ENCODE assay signal across 10 cellular contexts in genomic region chr6:25302677-25303128, GRCh38. TPM values are rescaled to one million over a fixed set of nuclear protein-coding genes. Genes with fewer than 3 reads are reported as not detected.
DNase-seq lines count a peak whose midpoint lies in the region; ATAC-seq, FAIRE-seq and TF ChIP-seq lines count a peak whose summit lies in the region.
"Had no signal": no experiment of that assay in that cellular context is flagged by ENCODE, and none has a peak within 500 bp of the region (broad histone marks: within the 10 kb centered on the region; RNA-seq: fewer than 3 reads in every experiment).

No MANE protein-coding gene starts in this region.

- no peak overlapping the region for H3K27ac Mint-ChIP-seq in endodermal cell
- no peak overlapping the region for H3K27ac Mint-ChIP-seq in activated CD4-positive, alpha-beta memory T cell treated with anti-CD3 and anti-CD28 coated beads, Interleukin-2, amount 10 ng/mL, durations not matched to agents 7 days and 5 days
- H3K27ac Mint-ChIP-seq: activated naive CD8-positive, alpha-beta T cell; CD8-positive, alpha-beta T cell had no signal

- peaks cover 9% of the 10 kb centered on the region for H3K36me3 Mint-ChIP-seq in endodermal cell (ENCODE audit: low read depth)
- no peaks in the 10 kb centered on the region for H3K36me3 Mint-ChIP-seq in activated CD4-positive, alpha-beta memory T cell treated with anti-CD3 and anti-CD28 coated beads, Interleukin-2, amount 10 ng/mL, durations not matched to agents 7 days and 5 days (ENCODE audit: low read depth)
- H3K36me3 Mint-ChIP-seq: activated naive CD8-positive, alpha-beta T cell; CD8-positive, alpha-beta T cell had no signal

- peaks cover 39% of the 10 kb centered on the region for H3K4me1 Mint-ChIP-seq in endodermal cell
- no peaks in the 10 kb centered on the region for H3K4me1 Mint-ChIP-seq in activated CD4-positive, alpha-beta memory T cell treated with anti-CD3 and anti-CD28 coated beads, Interleukin-2, amount 10 ng/mL, durations not matched to agents 7 days and 5 days

- TF ChIP-seq CTCF in A549 (IDR thresholded peaks at IDR 0.05) = no peak
- TF ChIP-seq CTCF in endodermal cell (conservative IDR thresholded peaks at IDR 0.05) = no peak

- no peak for TF ChIP-seq EP300 in A549 (IDR thresholded peaks at IDR 0.05)

- CTCF ChIA-PET in A549 (lab: Yijun Ruan, JAX) = interaction anchor here (0.9 kb wide), 1 partner anchor 17 kb away, joined by 4 read pairs; no protein-coding TSS in a partner anchor
- CTCF ChIA-PET in activated CD4-positive, alpha-beta memory T cell treated with anti-CD3 and anti-CD28 coated beads, Interleukin-2, amount 10 ng/mL, durations not matched to agents 7 days and 5 days (lab: Charles Lee) = no interaction called here

- H3K4me1 ChIP-seq in A549 (peaks cover 42% of the 10 kb centered on the region), endodermal cell (ENCODE audit: control insufficient read depth, insufficient read depth, low read length) (no peaks in the 10 kb centered on the region)

- no peaks in the 10 kb centered on the region for H3K36me3 ChIP-seq in endodermal cell (ENCODE audit: control insufficient read depth, insufficient read depth, low read length)

- TF ChIP-seq POLR2A in A549 (IDR thresholded peaks at IDR 0.05; ENCODE audit: low read length) = no peak

- 32% methylated on average over 6 of the region's 6 CpGs for WGBS in A549 (ENCODE audit: missing lambda C conversion rate)
- 83 to 90% methylated on average over 4 to 6 of the region's 6 CpGs for WGBS in endodermal cell (ENCODE audit: insufficient coverage in 1 of 2, insufficient read length in 1 of 2), 2 experiments

- ATAC-seq in A549 = peak; percentile 84 to 93
- ATAC-seq: CD8-positive, alpha-beta T cell had no signal

- DNase-seq in A549 (ENCODE audit: low read depth in 1 of 2, low spot score in 1 of 2) (peak; percentile 8 to 57), HS-5 (ENCODE audit: low read depth) (peak; percentile 32), T1000 (lab: John Stamatoyannopoulos, UW) (peak; percentile 44), GDM1 (lab: John Stamatoyannopoulos, UW) (no peak), endodermal cell (no peak), occipital lobe (lab: John Stamatoyannopoulos, UW) (no peak)
- DNase-seq in activated CD4-positive, alpha-beta memory T cell treated with anti-CD3 and anti-CD28 coated beads, Interleukin-2, amount 10 ng/mL, durations not matched to agents 7 days and 5 days = no peak
- DNase-seq: CD8-positive, alpha-beta T cell had no signal

- H3K9ac ChIP-seq in endodermal cell (ENCODE audit: extremely low read depth, low read length, poor library complexity, severe bottlenecking) = no peak overlapping the region

- TF ChIP-seq RAD21 in A549 (conservative IDR thresholded peaks at IDR 0.05 in 1 of 2, IDR thresholded peaks at IDR 0.05 in 1 of 2) = no peak

- H3K9me3 ChIP-seq in A549 = no peaks in the 10 kb centered on the region
- peaks cover 6% of the 10 kb centered on the region for H3K9me3 ChIP-seq in endodermal cell (ENCODE audit: control insufficient read depth, low read length)

- no peaks in the 10 kb centered on the region for H3K27me3 Mint-ChIP-seq in endodermal cell (ENCODE audit: insufficient read depth)
- peaks cover 5% of the 10 kb centered on the region for H3K27me3 Mint-ChIP-seq in activated CD4-positive, alpha-beta memory T cell treated with anti-CD3 and anti-CD28 coated beads, Interleukin-2, amount 10 ng/mL, durations not matched to agents 7 days and 5 days
- H3K27me3 Mint-ChIP-seq: activated naive CD8-positive, alpha-beta T cell had no signal

- no peaks in the 10 kb centered on the region for H3K27me3 ChIP-seq in endodermal cell (ENCODE audit: control insufficient read depth, insufficient read depth, low read length, poor library complexity, severe bottlenecking)

- POLR2A ChIA-PET in A549 (lab: Yijun Ruan, JAX) = interaction anchor here (0.9 to 1.3 kb wide), 2 partner anchors 9 to 23 kb away, joined by 3 read pairs; no protein-coding TSS in a partner anchor
- POLR2A ChIA-PET in activated CD4-positive, alpha-beta memory T cell treated with anti-CD3 and anti-CD28 coated beads, Interleukin-2, amount 10 ng/mL, durations not matched to agents 7 days and 5 days (lab: Charles Lee) = no interaction called here

- peaks cover 6% of the 10 kb centered on the region for H3K9me3 Mint-ChIP-seq in endodermal cell
- H3K9me3 Mint-ChIP-seq in activated CD4-positive, alpha-beta memory T cell treated with anti-CD3 and anti-CD28 coated beads, Interleukin-2, amount 10 ng/mL, durations not matched to agents 7 days and 5 days = no peaks in the 10 kb centered on the region
- H3K9me3 Mint-ChIP-seq: CD8-positive, alpha-beta T cell had no signal

- H3K4me2 ChIP-seq in A549 = peak overlapping the region; percentile 73

- no peak overlapping the region for H3K4me3 Mint-ChIP-seq in endodermal cell
- no peak overlapping the region for H3K4me3 Mint-ChIP-seq in activated CD4-positive, alpha-beta memory T cell treated with anti-CD3 and anti-CD28 coated beads, Interleukin-2, amount 10 ng/mL, durations not matched to agents 7 days and 5 days
- H3K4me3 Mint-ChIP-seq: activated naive CD8-positive, alpha-beta T cell; CD8-positive, alpha-beta T cell had no signal

- H3K4me3 ChIP-seq in A549 (no peak overlapping the region), endodermal cell (ENCODE audit: low read length) (no peak overlapping the region)

- FAIRE-seq in A549 (lab: Jason Lieb, UNC) (no peak), islet of Langerhans (lab: Jason Lieb, UNC) (peak; percentile 74)

- H3K27ac ChIP-seq in A549 = peak overlapping the region; percentile 14 to 77; a peak in 5 of 6 replicates
- no peak overlapping the region for H3K27ac ChIP-seq in endodermal cell (ENCODE audit: low read depth, low read length)

TF ChIP-seq in A549, 52 proteins besides CTCF, POLR2A, EP300 and RAD21:
- TF ChIP-seq BHLHE40 (IDR thresholded peaks at IDR 0.05; ENCODE audit: low read depth, low read length) (no peak), KDM5A (IDR thresholded peaks at IDR 0.05) (no peak), GATA3 (IDR thresholded peaks at IDR 0.05; ENCODE audit: borderline replicate concordance) (no peak), SREBF2 (IDR thresholded peaks at IDR 0.05) (no peak), RARB (CRISPR knock-in tag; IDR thresholded peaks at IDR 0.05) (no peak), CEBPB (IDR thresholded peaks at IDR 0.05) (no peak), FOXS1 (CRISPR knock-in tag; IDR thresholded peaks at IDR 0.05) (no peak), ESRRA (IDR thresholded peaks at IDR 0.05; ENCODE audit: borderline replicate concordance, low read length) (no peak), EHMT2 (IDR thresholded peaks at IDR 0.05; ENCODE audit: low read depth) (no peak), HOXB5 (CRISPR knock-in tag; IDR thresholded peaks at IDR 0.05) (no peak), HDAC2 (IDR thresholded peaks at IDR 0.05) (no peak), NR3C1 (IDR thresholded peaks at IDR 0.05) (no peak), HES2 (IDR thresholded peaks at IDR 0.05) (no peak), POLR2AphosphoS2 (conservative IDR thresholded peaks at IDR 0.05; ENCODE audit: low read length) (no peak), NFE2L2 (conservative IDR thresholded peaks at IDR 0.05; ENCODE audit: low read length) (no peak)

RNA-seq across cellular contexts. Expression of gene CARMIL1, which starts 23.5 kb away (rescaled TPM):
- polyA plus RNA-seq in A549 (2011; rRNA removed) = 11.8 and 16.1 TPM in 2 replicates
- polyA plus RNA-seq in A549 (2012; cell fraction: cytosol; rRNA removed) = 3.1 and 3.2 TPM in 2 replicates
- 1.8 and 3.5 TPM in 2 replicates for polyA plus RNA-seq in A549 (2012; cell fraction: nucleus; rRNA removed)
- polyA plus RNA-seq in A549 (2017; fragmentation: RNase III; extraction: RNeasy Plus Mini Kit Qiagen cat#74134 plus additional on column Dnase treatment) = 9.0 to 11.5 TPM (median 10.8 TPM) in 3 replicates
- polyA minus RNA-seq in A549 (2011; rRNA and poly(A)+ RNA removed) = 12.3 and 14.6 TPM in 2 replicates
- 10 to 100 TPM; 28.7 to 31.6 TPM for total RNA-seq in endodermal cell
- polyA plus RNA-seq in endodermal cell (2013, experiment 1 of 2) = 8.4 TPM
- polyA plus RNA-seq in endodermal cell (2013, experiment 2 of 2) = 8.3 TPM
- total RNA-seq in occipital lobe = 30.4 TPM
- 1 to 10 TPM; 1.3 to 1.5 TPM for total RNA-seq in activated CD4-positive, alpha-beta memory T cell treated with anti-CD3 and anti-CD28 coated beads, Interleukin-2, amount 10 ng/mL, durations not matched to agents 7 days and 5 days

Comparison
In these comparisons a context has a peak if more than half of its experiments do, and no peak if none do; other contexts are left out.
1. DNase-seq: peak in A549 (2 of 2), HS-5 (single experiment) and T1000 (single experiment); none in GDM1 (single experiment), endodermal cell (single experiment), occipital lobe (single experiment) and activated CD4-positive, alpha-beta memory T cell treated with anti-CD3 and anti-CD28 coated beads, Interleukin-2, amount 10 ng/mL, durations not matched to agents 7 days and 5 days (single experiment).
2. RNA of gene CARMIL1, which starts 23.5 kb away (total RNA-seq): 28.7 to 31.6 TPM in endodermal cell and 30.4 TPM in occipital lobe (single experiment); 1.3 to 1.5 TPM in activated CD4-positive, alpha-beta memory T cell treated with anti-CD3 and anti-CD28 coated beads, Interleukin-2, amount 10 ng/mL, durations not matched to agents 7 days and 5 days; every median in the first group is over 10 times any median in the second.